Comparison of ENCODE assay signal across 12 cellular contexts in the genomic region with DNA sequence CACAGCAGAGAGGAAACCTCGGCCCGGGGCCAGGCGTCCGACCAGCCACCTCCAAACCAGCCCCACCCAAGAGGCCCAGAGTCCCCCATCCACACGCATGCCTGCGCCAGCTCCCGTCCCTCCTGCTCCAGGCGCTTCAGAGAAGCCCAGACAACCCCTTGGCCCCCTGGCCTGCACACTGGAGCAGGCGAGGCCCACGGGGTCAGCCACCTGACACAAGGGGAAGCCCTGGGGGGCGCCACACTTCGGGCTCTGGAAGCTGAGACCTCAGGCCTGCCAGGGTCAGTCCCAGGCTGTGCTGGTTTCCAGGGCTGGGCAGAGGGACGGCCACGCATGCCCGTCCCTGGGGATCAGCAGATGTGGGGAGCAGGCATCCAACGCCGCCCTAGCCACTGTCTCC. TPM values are rescaled to one million over a fixed set of nuclear protein-coding genes. Genes with fewer than 3 reads are reported as not detected.
DNase-seq lines count a peak whose midpoint lies in the region; ATAC-seq, FAIRE-seq and TF ChIP-seq lines count a peak whose summit lies in the region.
"Had no signal": no experiment of that assay in that cellular context is flagged by ENCODE, and none has a peak within 500 bp of the region (broad histone marks: within the 10 kb centered on the region; RNA-seq: fewer than 3 reads in every experiment).

No MANE protein-coding gene starts in this region.

- in situ Hi-C loops in HepG2 (cut with HindIII; ENCODE audit: extremely low pct_ligation_motif_present, low pct_unique_long_range_greater_than_20kb), result no loop called here

- H3K27ac ChIP-seq in HepG2 (ENCODE audit: extremely low read length, insufficient read depth, low read length) (no peak overlapping the region), right lobe of liver (no peak overlapping the region), endodermal cell (ENCODE audit: low read depth, low read length) (peak overlapping the region; percentile 17)
- H3K27ac ChIP-seq: HL-60 had no signal

- no peak overlapping the region for H3K4me2 ChIP-seq in HepG2 (ENCODE audit: low read depth, low read length)

- BruUV-seq in HepG2 (replicated peaks; lab: Mats Ljungman, UMichigan), result no TSS peak

- H3K27ac Mint-ChIP-seq in endodermal cell, result no peak overlapping the region
- H3K27ac Mint-ChIP-seq in activated naive CD8-positive, alpha-beta T cell treated with anti-CD3 and anti-CD28 coated beads for 36 hours, result no peak overlapping the region
- H3K27ac Mint-ChIP-seq: CD4-positive, alpha-beta T cell had no signal

- H3K4me3 ChIP-seq in HepG2 (replicated peaks in 1 of 3; ENCODE audit: insufficient read depth in 1 of 3, low read depth in 2 of 3, low read length in 3 of 3), result no peak overlapping the region
- no peak overlapping the region for H3K4me3 ChIP-seq in right lobe of liver
- H3K4me3 ChIP-seq in endodermal cell (ENCODE audit: low read length), result no peak overlapping the region

- WGBS in HepG2 (ENCODE audit: low lambda C conversion rate), result 82% methylated on average over 4 of the region's 17 CpGs
- WGBS in right lobe of liver (ENCODE audit: insufficient coverage, low coverage, low lambda C conversion rate, missing lambda C conversion rate), result 80% methylated on average over 2 of the region's 17 CpGs
- 93 to 97% methylated on average over 13 to 17 of the region's 17 CpGs for WGBS in endodermal cell (ENCODE audit: insufficient coverage in 1 of 2, insufficient read length in 1 of 2), 2 experiments

- no peaks in the 10 kb centered on the region for H3K27me3 Mint-ChIP-seq in endodermal cell (ENCODE audit: insufficient read depth)
- H3K27me3 Mint-ChIP-seq in activated naive CD8-positive, alpha-beta T cell treated with anti-CD3 and anti-CD28 coated beads for 36 hours, result no peaks in the 10 kb centered on the region
- H3K27me3 Mint-ChIP-seq: CD4-positive, alpha-beta T cell had no signal

- no peaks in the 10 kb centered on the region for H3K36me3 Mint-ChIP-seq in endodermal cell (ENCODE audit: low read depth)
- H3K36me3 Mint-ChIP-seq in activated naive CD8-positive, alpha-beta T cell treated with anti-CD3 and anti-CD28 coated beads for 36 hours, result no peaks in the 10 kb centered on the region

- DNase-seq in HepG2 (ENCODE audit: low spot score) (no peak), right lobe of liver (no peak), endodermal cell (no peak)
- DNase-seq in activated naive CD8-positive, alpha-beta T cell treated with anti-CD3 and anti-CD28 coated beads for 36 hours, result no peak
- DNase-seq: ACHN; C1 segment of cervical spinal cord; Calu3; CD4-positive, alpha-beta T cell; DMS 273 treated with DMSO at 0.1 percent for 48 hours had no signal

- H3K36me3 ChIP-seq in HepG2 (replicated peaks in 1 of 2; ENCODE audit: control insufficient read depth in 1 of 2, insufficient read depth in 2 of 2, low read length in 2 of 2), result no peaks in the 10 kb centered on the region
- no peaks in the 10 kb centered on the region for H3K36me3 ChIP-seq in right lobe of liver
- no peaks in the 10 kb centered on the region for H3K36me3 ChIP-seq in endodermal cell (ENCODE audit: control insufficient read depth, insufficient read depth, low read length)

- ATAC-seq in HepG2 (no peak), right lobe of liver (no peak)
- ATAC-seq: HCT116 had no signal

- no peak for TF ChIP-seq EP300 in HepG2 (IDR thresholded peaks at IDR 0.05; ENCODE audit: low read depth in 2 of 2, low read length in 2 of 2)
- TF ChIP-seq EP300 in HepG2 (CRISPR knock-in tag; IDR thresholded peaks at IDR 0.05; ENCODE audit: borderline replicate concordance), result no peak

- no peaks in the 10 kb centered on the region for H3K79me2 ChIP-seq in HepG2 (ENCODE audit: insufficient read depth, low read length)

- CTCF ChIA-PET in HepG2 (lab: Yijun Ruan, JAX; ENCODE audit: low intra/inter-chr PET ratio, low total read pairs), result no interaction called here

- no peak overlapping the region for H3K4me3 Mint-ChIP-seq in endodermal cell
- no peak overlapping the region for H3K4me3 Mint-ChIP-seq in activated naive CD8-positive, alpha-beta T cell treated with anti-CD3 and anti-CD28 coated beads for 36 hours
- H3K4me3 Mint-ChIP-seq: CD4-positive, alpha-beta T cell had no signal

- POLR2A ChIA-PET in HepG2 (lab: Yijun Ruan, JAX), result no interaction called here

- TF ChIP-seq CTCF in HepG2 (CRISPR knock-in tag; IDR thresholded peaks at IDR 0.05) (no peak), right lobe of liver (IDR thresholded peaks at IDR 0.05) (no peak), endodermal cell (conservative IDR thresholded peaks at IDR 0.05) (no peak)

- no peak for TF ChIP-seq POLR2A in HepG2 (IDR thresholded peaks at IDR 0.05; ENCODE audit: insufficient read depth in 1 of 2, low read depth in 2 of 2, low read length in 2 of 2)
- TF ChIP-seq POLR2A in right lobe of liver (IDR thresholded peaks at IDR 0.05), result no peak

- H3K4me1 Mint-ChIP-seq in endodermal cell, result no peaks in the 10 kb centered on the region
- H3K4me1 Mint-ChIP-seq in activated naive CD8-positive, alpha-beta T cell treated with anti-CD3 and anti-CD28 coated beads for 36 hours, result no peaks in the 10 kb centered on the region

- peaks cover 0 to 9% of the 10 kb centered on the region in 2 experiments; a peak in 2 of 5 replicates for H3K27me3 ChIP-seq in HepG2 (ENCODE audit: control insufficient read depth in 1 of 2, insufficient read depth in 2 of 2, low read length in 2 of 2)
- H3K27me3 ChIP-seq in right lobe of liver, result no peaks in the 10 kb centered on the region
- H3K27me3 ChIP-seq in endodermal cell (ENCODE audit: control insufficient read depth, insufficient read depth, low read length, poor library complexity, severe bottlenecking), result no peaks in the 10 kb centered on the region

- no peaks in the 10 kb centered on the region for H4K20me1 ChIP-seq in HepG2 (ENCODE audit: insufficient read depth, low read length)

- intact Hi-C loops in HepG2 (cut with micrococcal nuclease; ENCODE audit: unreplicated experiment), result no loop called here
- intact Hi-C loops in right lobe of liver (cut with DNase I), result no loop called here

- FAIRE-seq in HepG2 (lab: Jason Lieb, UNC), result no peak
- FAIRE-seq: H54 had no signal

- H3K9me3 ChIP-seq in HepG2 (ENCODE audit: low read length) (no peaks in the 10 kb centered on the region), right lobe of liver (no peaks in the 10 kb centered on the region), endodermal cell (ENCODE audit: control insufficient read depth, low read length) (no peaks in the 10 kb centered on the region)

- H3K9ac ChIP-seq in HepG2 (ENCODE audit: insufficient read depth, low read depth, low read length) (no peak overlapping the region), endodermal cell (ENCODE audit: extremely low read depth, low read length, poor library complexity, severe bottlenecking) (no peak overlapping the region)

- TF ChIP-seq RAD21 in HepG2 (CRISPR knock-in tag; IDR thresholded peaks at IDR 0.05), result no peak

- H3K4me1 ChIP-seq in HepG2 (ENCODE audit: insufficient read depth, low read length) (peaks cover 43% of the 10 kb centered on the region), right lobe of liver (no peaks in the 10 kb centered on the region), endodermal cell (ENCODE audit: control insufficient read depth, insufficient read depth, low read length) (no peaks in the 10 kb centered on the region)

- no peak overlapping the region for H2AFZ ChIP-seq in HepG2 (ENCODE audit: low read length)

- H3K9me3 Mint-ChIP-seq in endodermal cell, result no peaks in the 10 kb centered on the region
- no peaks in the 10 kb centered on the region for H3K9me3 Mint-ChIP-seq in activated naive CD8-positive, alpha-beta T cell treated with anti-CD3 and anti-CD28 coated beads for 36 hours
- H3K9me3 Mint-ChIP-seq: CD4-positive, alpha-beta T cell had no signal

RNA-seq across cellular contexts. Expression of a gene that starts 6.2 kb away (rescaled TPM):
- 5.4 and 8.0 TPM in 2 replicates for total RNA-seq in HepG2 (2016; rRNA removed; fragmentation: Illumina TruSeq; extraction: Trizol)
- 8.5 and 9.7 TPM in 2 replicates for total RNA-seq in HepG2 (2016; cell fraction: cytosol; rRNA removed; fragmentation: Illumina TruSeq; extraction: Trizol; ENCODE audit: low read depth)
- 5.7 and 10.6 TPM in 2 replicates for total RNA-seq in HepG2 (2016; cell fraction: insoluble cytoplasmic fraction; rRNA removed; fragmentation: Illumina TruSeq; extraction: Trizol)
- 8.2 and 10.5 TPM in 2 replicates for total RNA-seq in HepG2 (2016; cell fraction: membrane; rRNA removed; fragmentation: Illumina TruSeq; extraction: Trizol)
- 2.7 and 3.8 TPM in 2 replicates for total RNA-seq in HepG2 (2016; cell fraction: nucleus; rRNA removed; fragmentation: Illumina TruSeq; extraction: Trizol)
- polyA plus RNA-seq in HepG2 (2011; rRNA removed), result 3.4 and 4.5 TPM in 2 replicates
- polyA plus RNA-seq in HepG2 (2011; cell fraction: cytosol; rRNA removed), result 1.9 and 8.6 TPM in 2 replicates
- polyA plus RNA-seq in HepG2 (2011; cell fraction: nucleus; rRNA removed), result 4.9 and 10.5 TPM in 2 replicates
- polyA plus RNA-seq in HepG2 (2012), result 1.9 and 2.8 TPM in 2 replicates
- polyA plus RNA-seq in HepG2 (2016; cell fraction: cytosol; fragmentation: Illumina TruSeq; extraction: Trizol; ENCODE audit: low read depth), result 8.4 and 8.5 TPM in 2 replicates
- 4.0 and 5.1 TPM in 2 replicates for polyA plus RNA-seq in HepG2 (2016; cell fraction: insoluble cytoplasmic fraction; fragmentation: Illumina TruSeq; extraction: Trizol; ENCODE audit: low read depth)
- polyA plus RNA-seq in HepG2 (2016; cell fraction: membrane; fragmentation: Illumina TruSeq; extraction: Trizol; ENCODE audit: low read depth), result 6.4 and 6.8 TPM in 2 replicates
- 5.5 and 7.2 TPM in 2 replicates for polyA plus RNA-seq in HepG2 (2016; cell fraction: nucleus; fragmentation: Illumina TruSeq; extraction: Trizol; ENCODE audit: insufficient read depth, low read depth)
- 0.90 and 2.5 TPM in 2 replicates for polyA minus RNA-seq in HepG2 (2011; rRNA and poly(A)+ RNA removed; ENCODE audit: low replicate concordance)
- polyA minus RNA-seq in HepG2 (2011; cell fraction: cytosol; rRNA and poly(A)+ RNA removed), result 1.3 TPM in 1 of 2 replicates, not detected in the other
- 2.6 and 2.8 TPM in 2 replicates for polyA minus RNA-seq in HepG2 (2011; cell fraction: nucleus; rRNA and poly(A)+ RNA removed)
- 10 to 100 TPM in 3 of 6 experiments, 1 to 10 TPM in 3; 5.0 to 26.0 (median 10.4) TPM for total RNA-seq in right lobe of liver
- total RNA-seq in endodermal cell, result 10 to 100 TPM; 12.6 to 20.1 TPM
- polyA plus RNA-seq in endodermal cell (2013, experiment 1 of 2), result 10.9 TPM
- 9.2 TPM for polyA plus RNA-seq in endodermal cell (2013, experiment 2 of 2)
- total RNA-seq in activated naive CD8-positive, alpha-beta T cell treated with anti-CD3 and anti-CD28 coated beads for 36 hours, result 10 to 100 TPM; 24.9 to 26.2 TPM

RNA-seq across cellular contexts. Expression of a gene that starts 16.1 kb away (rescaled TPM):
- total RNA-seq in HepG2 (2016; rRNA removed; fragmentation: Illumina TruSeq; extraction: Trizol), result 3.6 and 7.4 TPM in 2 replicates
- 2.1 TPM in 2 replicates for total RNA-seq in HepG2 (2016; cell fraction: cytosol; rRNA removed; fragmentation: Illumina TruSeq; extraction: Trizol; ENCODE audit: low read depth)
- 3.4 and 7.7 TPM in 2 replicates for total RNA-seq in HepG2 (2016; cell fraction: insoluble cytoplasmic fraction; rRNA removed; fragmentation: Illumina TruSeq; extraction: Trizol)
- total RNA-seq in HepG2 (2016; cell fraction: membrane; rRNA removed; fragmentation: Illumina TruSeq; extraction: Trizol), result 1.7 and 2.5 TPM in 2 replicates
- total RNA-seq in HepG2 (2016; cell fraction: nucleus; rRNA removed; fragmentation: Illumina TruSeq; extraction: Trizol), result 7.9 and 8.9 TPM in 2 replicates
- polyA plus RNA-seq in HepG2 (2011; rRNA removed), result 3.3 and 7.2 TPM in 2 replicates
- 1.3 and 2.2 TPM in 2 replicates for polyA plus RNA-seq in HepG2 (2011; cell fraction: cytosol; rRNA removed)
- polyA plus RNA-seq in HepG2 (2011; cell fraction: nucleus; rRNA removed), result 51.0 and 60.5 TPM in 2 replicates
- 2.6 and 4.5 TPM in 2 replicates for polyA plus RNA-seq in HepG2 (2012)
- polyA plus RNA-seq in HepG2 (2016; cell fraction: cytosol; fragmentation: Illumina TruSeq; extraction: Trizol; ENCODE audit: low read depth), result 0.79 and 1.0 TPM in 2 replicates
- polyA plus RNA-seq in HepG2 (2016; cell fraction: insoluble cytoplasmic fraction; fragmentation: Illumina TruSeq; extraction: Trizol; ENCODE audit: low read depth), result 2.6 and 5.2 TPM in 2 replicates
- polyA plus RNA-seq in HepG2 (2016; cell fraction: membrane; fragmentation: Illumina TruSeq; extraction: Trizol; ENCODE audit: low read depth), result 0.66 and 0.74 TPM in 2 replicates
- 23.4 and 24.3 TPM in 2 replicates for polyA plus RNA-seq in HepG2 (2016; cell fraction: nucleus; fragmentation: Illumina TruSeq; extraction: Trizol; ENCODE audit: insufficient read depth, low read depth)
- 2.0 and 6.6 TPM in 2 replicates for polyA minus RNA-seq in HepG2 (2011; rRNA and poly(A)+ RNA removed; ENCODE audit: low replicate concordance)
- polyA minus RNA-seq in HepG2 (2011; cell fraction: cytosol; rRNA and poly(A)+ RNA removed), result 0.62 and 0.99 TPM in 2 replicates
- 8.3 and 8.4 TPM in 2 replicates for polyA minus RNA-seq in HepG2 (2011; cell fraction: nucleus; rRNA and poly(A)+ RNA removed)
- 1 to 10 TPM in 3 of 6 experiments, under 1 TPM in 3; 0.48 to 1.6 (median 1.1) TPM for total RNA-seq in right lobe of liver
- 1 to 10 TPM in 1 of 2 donors, under 1 TPM in 1; 0.35 to 1.5 TPM for total RNA-seq in endodermal cell
- 0.57 TPM for polyA plus RNA-seq in endodermal cell (2013, experiment 1 of 2)
- 0.21 TPM for polyA plus RNA-seq in endodermal cell (2013, experiment 2 of 2)
- total RNA-seq in activated naive CD8-positive, alpha-beta T cell treated with anti-CD3 and anti-CD28 coated beads for 36 hours, result 1 to 10 TPM; 1.5 to 1.8 TPM

RNA-seq across cellular contexts. Expression of a gene that starts 30.0 kb away (rescaled TPM):
- total RNA-seq in HepG2 (2016; rRNA removed; fragmentation: Illumina TruSeq; extraction: Trizol) (0.59 and 1.0 TPM in 2 replicates), right lobe of liver (1 to 10 TPM; 1.3 to 4.8 (median 4.1) TPM), endodermal cell (10 to 100 TPM; 37.2 to 38.6 TPM)
- 0.26 and 0.30 TPM in 2 replicates for total RNA-seq in HepG2 (2016; cell fraction: cytosol; rRNA removed; fragmentation: Illumina TruSeq; extraction: Trizol; ENCODE audit: low read depth)
- total RNA-seq in HepG2 (2016; cell fraction: insoluble cytoplasmic fraction; rRNA removed; fragmentation: Illumina TruSeq; extraction: Trizol), result 0.55 and 1.1 TPM in 2 replicates
- 0.53 and 0.72 TPM in 2 replicates for total RNA-seq in HepG2 (2016; cell fraction: membrane; rRNA removed; fragmentation: Illumina TruSeq; extraction: Trizol)
- 0.72 and 0.81 TPM in 2 replicates for total RNA-seq in HepG2 (2016; cell fraction: nucleus; rRNA removed; fragmentation: Illumina TruSeq; extraction: Trizol)
- 2.4 and 3.4 TPM in 2 replicates for polyA plus RNA-seq in HepG2 (2011; rRNA removed)
- 1.6 and 2.7 TPM in 2 replicates for polyA plus RNA-seq in HepG2 (2011; cell fraction: cytosol; rRNA removed)
- 11.3 and 15.0 TPM in 2 replicates for polyA plus RNA-seq in HepG2 (2011; cell fraction: nucleus; rRNA removed)
- 1.2 and 1.6 TPM in 2 replicates for polyA plus RNA-seq in HepG2 (2012)
- polyA plus RNA-seq in HepG2 (2016; cell fraction: cytosol; fragmentation: Illumina TruSeq; extraction: Trizol; ENCODE audit: low read depth), result 0.28 and 0.43 TPM in 2 replicates
- 0.72 and 1.2 TPM in 2 replicates for polyA plus RNA-seq in HepG2 (2016; cell fraction: insoluble cytoplasmic fraction; fragmentation: Illumina TruSeq; extraction: Trizol; ENCODE audit: low read depth)
- polyA plus RNA-seq in HepG2 (2016; cell fraction: membrane; fragmentation: Illumina TruSeq; extraction: Trizol; ENCODE audit: low read depth), result 0.61 and 1.2 TPM in 2 replicates
- polyA plus RNA-seq in HepG2 (2016; cell fraction: nucleus; fragmentation: Illumina TruSeq; extraction: Trizol; ENCODE audit: insufficient read depth, low read depth), result 3.5 and 3.8 TPM in 2 replicates
- 2.9 and 5.8 TPM in 2 replicates for polyA minus RNA-seq in HepG2 (2011; rRNA and poly(A)+ RNA removed; ENCODE audit: low replicate concordance)
- polyA minus RNA-seq in HepG2 (2011; cell fraction: cytosol; rRNA and poly(A)+ RNA removed), result 1.4 and 1.6 TPM in 2 replicates
- 1.7 TPM in 2 replicates for polyA minus RNA-seq in HepG2 (2011; cell fraction: nucleus; rRNA and poly(A)+ RNA removed)
- polyA plus RNA-seq in endodermal cell (2013, experiment 1 of 2), result 48.0 TPM
- polyA plus RNA-seq in endodermal cell (2013, experiment 2 of 2), result 42.4 TPM
- 10 to 100 TPM in 1 of 2 experiments, 1 to 10 TPM in 1; 9.1 to 11.0 TPM for total RNA-seq in activated naive CD8-positive, alpha-beta T cell treated with anti-CD3 and anti-CD28 coated beads for 36 hours

RNA-seq across cellular contexts. Expression of a gene that starts 42.6 kb away (rescaled TPM):
- total RNA-seq in HepG2 (2016; rRNA removed; fragmentation: Illumina TruSeq; extraction: Trizol) (4.3 and 6.0 TPM in 2 replicates), right lobe of liver (1 to 10 TPM; 3.8 to 6.5 (median 5.4) TPM), endodermal cell (10 to 100 TPM; 18.0 to 18.7 TPM)
- 0.51 and 0.88 TPM in 2 replicates for total RNA-seq in HepG2 (2016; cell fraction: cytosol; rRNA removed; fragmentation: Illumina TruSeq; extraction: Trizol; ENCODE audit: low read depth)
- total RNA-seq in HepG2 (2016; cell fraction: insoluble cytoplasmic fraction; rRNA removed; fragmentation: Illumina TruSeq; extraction: Trizol), result 3.9 and 6.1 TPM in 2 replicates
- 1.5 TPM in 2 replicates for total RNA-seq in HepG2 (2016; cell fraction: membrane; rRNA removed; fragmentation: Illumina TruSeq; extraction: Trizol)
- total RNA-seq in HepG2 (2016; cell fraction: nucleus; rRNA removed; fragmentation: Illumina TruSeq; extraction: Trizol), result 7.0 and 9.4 TPM in 2 replicates
- 2.0 and 3.3 TPM in 2 replicates for polyA plus RNA-seq in HepG2 (2011; rRNA removed)
- 1.0 and 1.7 TPM in 2 replicates for polyA plus RNA-seq in HepG2 (2011; cell fraction: cytosol; rRNA removed)
- 20.5 and 27.4 TPM in 2 replicates for polyA plus RNA-seq in HepG2 (2011; cell fraction: nucleus; rRNA removed)
- 3.3 TPM in 2 replicates for polyA plus RNA-seq in HepG2 (2012)
- 0.61 and 0.67 TPM in 2 replicates for polyA plus RNA-seq in HepG2 (2016; cell fraction: cytosol; fragmentation: Illumina TruSeq; extraction: Trizol; ENCODE audit: low read depth)
- 3.3 and 4.8 TPM in 2 replicates for polyA plus RNA-seq in HepG2 (2016; cell fraction: insoluble cytoplasmic fraction; fragmentation: Illumina TruSeq; extraction: Trizol; ENCODE audit: low read depth)
- polyA plus RNA-seq in HepG2 (2016; cell fraction: membrane; fragmentation: Illumina TruSeq; extraction: Trizol; ENCODE audit: low read depth), result 1.2 and 1.3 TPM in 2 replicates
- polyA plus RNA-seq in HepG2 (2016; cell fraction: nucleus; fragmentation: Illumina TruSeq; extraction: Trizol; ENCODE audit: insufficient read depth, low read depth), result 37.0 and 38.1 TPM in 2 replicates
- 1.5 and 5.2 TPM in 2 replicates for polyA minus RNA-seq in HepG2 (2011; rRNA and poly(A)+ RNA removed; ENCODE audit: low replicate concordance)
- 0.53 and 1.1 TPM in 2 replicates for polyA minus RNA-seq in HepG2 (2011; cell fraction: cytosol; rRNA and poly(A)+ RNA removed)
- 6.3 and 6.8 TPM in 2 replicates for polyA minus RNA-seq in HepG2 (2011; cell fraction: nucleus; rRNA and poly(A)+ RNA removed)
- polyA plus RNA-seq in endodermal cell (2013, experiment 1 of 2), result 14.5 TPM
- 13.5 TPM for polyA plus RNA-seq in endodermal cell (2013, experiment 2 of 2)
- 10 to 100 TPM; 25.2 to 28.0 TPM for total RNA-seq in activated naive CD8-positive, alpha-beta T cell treated with anti-CD3 and anti-CD28 coated beads for 36 hours

RNA-seq across cellular contexts. Expression of a gene that starts 53.1 kb away (rescaled TPM):
- total RNA-seq in HepG2 (2016; rRNA removed; fragmentation: Illumina TruSeq; extraction: Trizol), result 56.6 and 76.4 TPM in 2 replicates
- total RNA-seq in HepG2 (2016; cell fraction: cytosol; rRNA removed; fragmentation: Illumina TruSeq; extraction: Trizol; ENCODE audit: low read depth), result 47.6 and 52.6 TPM in 2 replicates
- 51.9 and 75.7 TPM in 2 replicates for total RNA-seq in HepG2 (2016; cell fraction: insoluble cytoplasmic fraction; rRNA removed; fragmentation: Illumina TruSeq; extraction: Trizol)
- 90.1 and 92.9 TPM in 2 replicates for total RNA-seq in HepG2 (2016; cell fraction: membrane; rRNA removed; fragmentation: Illumina TruSeq; extraction: Trizol)
- total RNA-seq in HepG2 (2016; cell fraction: nucleus; rRNA removed; fragmentation: Illumina TruSeq; extraction: Trizol), result 59.2 and 73.6 TPM in 2 replicates
- polyA plus RNA-seq in HepG2 (2011; rRNA removed), result 70.1 and 84.2 TPM in 2 replicates
- 35.5 and 40.6 TPM in 2 replicates for polyA plus RNA-seq in HepG2 (2011; cell fraction: cytosol; rRNA removed)
- polyA plus RNA-seq in HepG2 (2011; cell fraction: nucleus; rRNA removed), result 236 and 246 TPM in 2 replicates
- 48.1 and 65.0 TPM in 2 replicates for polyA plus RNA-seq in HepG2 (2012)
- 47.0 and 48.8 TPM in 2 replicates for polyA plus RNA-seq in HepG2 (2016; cell fraction: cytosol; fragmentation: Illumina TruSeq; extraction: Trizol; ENCODE audit: low read depth)
- 57.5 and 58.8 TPM in 2 replicates for polyA plus RNA-seq in HepG2 (2016; cell fraction: insoluble cytoplasmic fraction; fragmentation: Illumina TruSeq; extraction: Trizol; ENCODE audit: low read depth)
- polyA plus RNA-seq in HepG2 (2016; cell fraction: membrane; fragmentation: Illumina TruSeq; extraction: Trizol; ENCODE audit: low read depth), result 70.9 TPM in 2 replicates
- polyA plus RNA-seq in HepG2 (2016; cell fraction: nucleus; fragmentation: Illumina TruSeq; extraction: Trizol; ENCODE audit: insufficient read depth, low read depth), result 178 and 194 TPM in 2 replicates
- 57.8 and 122 TPM in 2 replicates for polyA minus RNA-seq in HepG2 (2011; rRNA and poly(A)+ RNA removed; ENCODE audit: low replicate concordance)
- 17.6 and 22.7 TPM in 2 replicates for polyA minus RNA-seq in HepG2 (2011; cell fraction: cytosol; rRNA and poly(A)+ RNA removed)
- polyA minus RNA-seq in HepG2 (2011; cell fraction: nucleus; rRNA and poly(A)+ RNA removed), result 46.1 and 48.1 TPM in 2 replicates
- total RNA-seq in right lobe of liver, result 10 to 100 TPM; 27.9 to 53.5 (median 35.4) TPM
- total RNA-seq in endodermal cell, result 10 to 100 TPM; 76.6 to 83.1 TPM
- 62.8 TPM for polyA plus RNA-seq in endodermal cell (2013, experiment 1 of 2)
- 58.4 TPM for polyA plus RNA-seq in endodermal cell (2013, experiment 2 of 2)
- total RNA-seq in activated naive CD8-positive, alpha-beta T cell treated with anti-CD3 and anti-CD28 coated beads for 36 hours, result 10 to 100 TPM; 55.4 to 58.2 TPM
